ENCODE assay signal across 31 cellular contexts in genomic region chr2:34670482-34670881, GRCh38.
"Had no signal": no experiment of that assay in that cellular context is flagged by ENCODE, and none has a peak within 500 bp of the region (broad histone marks: within the 10 kb centered on the region; RNA-seq: fewer than 3 reads in every experiment).

No MANE protein-coding gene starts in this region.

- H3K4me3 Mint-ChIP-seq: activated CD4-positive, alpha-beta memory T cell treated with anti-CD3 and anti-CD28 coated beads for 36 hours; activated CD4-positive, alpha-beta T cell treated with anti-CD3 and anti-CD28 coated beads for 36 hours; activated naive CD4-positive, alpha-beta T cell treated with anti-CD3 and anti-CD28 coated beads for 36 hours; activated T-cell treated with anti-CD3 and anti-CD28 coated beads, Interleukin-2, amount 50 U/mL, for 4 hours; activated T-helper 1 cell treated with anti-CD3 and anti-CD28 coated beads, Interleukin-12 subunit alpha, Interleukin-12 subunit beta, Interleukin-2, Interleukin-4 antibody, amounts not matched to agents 30 ng/mL and 10 ng/mL and 1 ng/mL, durations not matched to agents 14 hours and 24 hours and 36 hours; brain; T-helper 1 cell treated with Interleukin-12 subunit alpha and Interleukin-12 subunit beta and Interleukin-4 antibody, amounts not matched to agents 30 μg/mL and 1 μg/mL, for 36 hours; T-helper 2 cell treated with Interferon-gamma antibody and Interleukin-4, amounts not matched to agents 5 μg/mL and 100 μg/mL, for 36 hours; WTC11 had no signal

- H3K4me1 ChIP-seq: adrenal gland had no signal

- ATAC-seq: activated CD4-positive, alpha-beta T cell treated with anti-CD3 and anti-CD28 coated beads for 36 hours; activated CD4-positive, CD25-positive, alpha-beta regulatory T cell treated with anti-CD3 and anti-CD28 coated beads, Interleukin-2, amount 50 U/mL, for 24 hours; activated naive CD4-positive, alpha-beta T cell treated with anti-CD3 and anti-CD28 coated beads, Interleukin-2, amount 50 U/mL, for 72 hours; activated T-cell treated with anti-CD3 and anti-CD28 coated beads, Interleukin-2, amount 50 U/mL, for 4 hours; WTC11 had no signal

- H3K4me2 ChIP-seq: PC-9 had no signal

- H3K4me1 Mint-ChIP-seq: activated CD4-positive, alpha-beta T cell treated with anti-CD3 and anti-CD28 coated beads for 36 hours had no signal

- H3K36me3 ChIP-seq: adrenal gland had no signal

- H3K9me3 ChIP-seq: adrenal gland had no signal

- H3K9me3 Mint-ChIP-seq: activated CD4-positive, alpha-beta memory T cell treated with anti-CD3 and anti-CD28 coated beads for 36 hours; activated naive CD4-positive, alpha-beta T cell treated with anti-CD3 and anti-CD28 coated beads for 36 hours; activated T-cell treated with anti-CD3 and anti-CD28 coated beads, Interleukin-2, amount 50 U/mL, for 4 hours; activated T-helper 1 cell treated with anti-CD3 and anti-CD28 coated beads, Interleukin-12 subunit alpha, Interleukin-12 subunit beta, Interleukin-2, Interleukin-4 antibody, amounts not matched to agents 30 ng/mL and 10 ng/mL and 1 ng/mL, durations not matched to agents 14 hours and 24 hours and 36 hours; T-helper 1 cell treated with Interleukin-12 subunit alpha and Interleukin-12 subunit beta and Interleukin-4 antibody, amounts not matched to agents 30 μg/mL and 1 μg/mL, for 36 hours had no signal

- DNase-seq: activated CD4-positive, alpha-beta memory T cell treated with anti-CD3 and anti-CD28 coated beads for 36 hours; activated CD4-positive, alpha-beta T cell treated with anti-CD3 and anti-CD28 coated beads for 36 hours; activated CD4-positive, alpha-beta T cell treated with anti-CD3 and anti-CD28 coated beads, Interleukin-2, amount 50 U/mL, for 1 hour; activated CD8-positive, alpha-beta memory T cell treated with anti-CD3 and anti-CD28 coated beads, Interleukin-2, amount 50 U/mL, for 4 hours; activated gamma-delta T cell treated with Interleukin-2 at 50 U/mL for 16 hours; activated naive CD4-positive, alpha-beta T cell treated with anti-CD3 and anti-CD28 coated beads for 36 hours; activated T-cell treated with anti-CD3 and anti-CD28 coated beads for 4 hours; activated T-cell treated with anti-CD3 and anti-CD28 coated beads, Interleukin-2, amount 50 U/mL, for 4 hours; adrenal gland; central memory CD4-positive, alpha-beta T cell; Karpas-422; NCI-H1105; NCI-H1417 treated with DMSO at 0.1 percent for 48 hours; NCI-H187 treated with DMSO at 0.1 percent for 48 hours; NCI-H2081; NCI-H226; NCI-H446 treated with DMSO at 0.1 percent for 48 hours; NCI-H524; NCI-H69; NK-92 treated with Interleukin-12 subunit alpha and Interleukin-12 subunit beta, amount 100 ng/mL, for 24 hours; PC-9; Right ventricle myocardium superior had no signal

- H3K36me3 Mint-ChIP-seq: activated CD4-positive, alpha-beta memory T cell treated with anti-CD3 and anti-CD28 coated beads for 36 hours; activated naive CD4-positive, alpha-beta T cell treated with anti-CD3 and anti-CD28 coated beads, Interleukin-2, amount 50 U/mL, for 72 hours; brain; WTC11 had no signal

- H3K4me3 ChIP-seq: adrenal gland, PC-9, SK-N-MC had no signal

- H3K27ac Mint-ChIP-seq: activated CD4-positive, alpha-beta memory T cell treated with anti-CD3 and anti-CD28 coated beads for 36 hours; activated CD4-positive, alpha-beta T cell treated with anti-CD3 and anti-CD28 coated beads for 36 hours; activated naive CD4-positive, alpha-beta T cell treated with anti-CD3 and anti-CD28 coated beads for 36 hours; activated naive CD4-positive, alpha-beta T cell treated with anti-CD3 and anti-CD28 coated beads, Interleukin-2, amount 50 U/mL, for 72 hours; activated T-helper 1 cell treated with anti-CD3 and anti-CD28 coated beads, Interleukin-12 subunit alpha, Interleukin-12 subunit beta, Interleukin-2, Interleukin-4 antibody, amounts not matched to agents 30 ng/mL and 10 ng/mL and 1 ng/mL, durations not matched to agents 14 hours and 24 hours and 36 hours; brain; T-helper 1 cell treated with Interleukin-12 subunit alpha and Interleukin-12 subunit beta and Interleukin-4 antibody, amounts not matched to agents 30 μg/mL and 1 μg/mL, for 36 hours; T-helper 2 cell treated with Interferon-gamma antibody and Interleukin-4, amounts not matched to agents 5 μg/mL and 100 μg/mL, for 36 hours; WTC11 had no signal

- FAIRE-seq: astrocyte had no signal

- H3K27ac ChIP-seq: adrenal gland, PC-9, SK-N-MC had no signal

- H3K27me3 ChIP-seq: adrenal gland had no signal

- H2AFZ ChIP-seq: PC-9 had no signal
